ENCODE assay signal across 1 cellular context in the genomic region with DNA sequence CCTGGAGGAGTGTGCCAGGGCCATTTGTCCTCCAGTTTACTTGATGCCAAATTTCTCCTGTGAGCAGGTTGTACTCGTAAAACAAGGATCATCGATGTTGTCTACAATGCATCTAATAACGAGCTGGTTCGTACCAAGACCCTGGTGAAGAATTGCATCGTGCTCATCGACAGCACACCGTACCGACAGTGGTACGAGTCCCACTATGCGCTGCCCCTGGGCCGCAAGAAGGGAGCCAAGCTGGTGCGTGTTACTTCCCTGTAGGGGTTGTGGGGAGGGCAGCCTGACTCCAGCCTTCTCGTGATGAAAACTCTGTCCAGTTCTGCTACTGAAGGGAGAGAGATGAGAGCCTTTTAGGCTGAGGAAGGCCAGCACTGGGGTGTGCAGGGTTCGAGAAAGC.
TF ChIP-seq lines count a peak whose summit lies in the region.

No MANE protein-coding gene starts in this region.

TF ChIP-seq in SK-N-SH, 30 proteins besides CTCF, POLR2A, EP300 and RAD21 (continued from another document):
- TF ChIP-seq, protein P1, sequence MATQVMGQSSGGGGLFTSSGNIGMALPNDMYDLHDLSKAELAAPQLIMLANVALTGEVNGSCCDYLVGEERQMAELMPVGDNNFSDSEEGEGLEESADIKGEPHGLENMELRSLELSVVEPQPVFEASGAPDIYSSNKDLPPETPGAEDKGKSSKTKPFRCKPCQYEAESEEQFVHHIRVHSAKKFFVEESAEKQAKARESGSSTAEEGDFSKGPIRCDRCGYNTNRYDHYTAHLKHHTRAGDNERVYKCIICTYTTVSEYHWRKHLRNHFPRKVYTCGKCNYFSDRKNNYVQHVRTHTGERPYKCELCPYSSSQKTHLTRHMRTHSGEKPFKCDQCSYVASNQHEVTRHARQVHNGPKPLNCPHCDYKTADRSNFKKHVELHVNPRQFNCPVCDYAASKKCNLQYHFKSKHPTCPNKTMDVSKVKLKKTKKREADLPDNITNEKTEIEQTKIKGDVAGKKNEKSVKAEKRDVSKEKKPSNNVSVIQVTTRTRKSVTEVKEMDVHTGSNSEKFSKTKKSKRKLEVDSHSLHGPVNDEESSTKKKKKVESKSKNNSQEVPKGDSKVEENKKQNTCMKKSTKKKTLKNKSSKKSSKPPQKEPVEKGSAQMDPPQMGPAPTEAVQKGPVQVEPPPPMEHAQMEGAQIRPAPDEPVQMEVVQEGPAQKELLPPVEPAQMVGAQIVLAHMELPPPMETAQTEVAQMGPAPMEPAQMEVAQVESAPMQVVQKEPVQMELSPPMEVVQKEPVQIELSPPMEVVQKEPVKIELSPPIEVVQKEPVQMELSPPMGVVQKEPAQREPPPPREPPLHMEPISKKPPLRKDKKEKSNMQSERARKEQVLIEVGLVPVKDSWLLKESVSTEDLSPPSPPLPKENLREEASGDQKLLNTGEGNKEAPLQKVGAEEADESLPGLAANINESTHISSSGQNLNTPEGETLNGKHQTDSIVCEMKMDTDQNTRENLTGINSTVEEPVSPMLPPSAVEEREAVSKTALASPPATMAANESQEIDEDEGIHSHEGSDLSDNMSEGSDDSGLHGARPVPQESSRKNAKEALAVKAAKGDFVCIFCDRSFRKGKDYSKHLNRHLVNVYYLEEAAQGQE (IDR thresholded peaks at IDR 0.05; ENCODE audit: low read depth, low read length): no peak
- TF ChIP-seq RCOR1 (IDR thresholded peaks at IDR 0.05; ENCODE audit: low read length) (no peak), ELF1 (IDR thresholded peaks at IDR 0.05) (no peak), SMC3 (IDR thresholded peaks at IDR 0.05; ENCODE audit: low read depth, low read length) (no peak), FOXJ3 (CRISPR knock-in tag; IDR thresholded peaks at IDR 0.05) (no peak), TAF1 (IDR thresholded peaks at IDR 0.05; ENCODE audit: borderline replicate concordance, low read depth, low read length) (no peak)
TF ChIP-seq in SK-N-SH: peak in this region for 0.
